ENCODE assay signal across 19 cellular contexts in genomic region chr3:55884491-55885285, GRCh38.
A peak's percentile ranks its signal among the peaks of the same experiment; 100 is the strongest.
DNase-seq lines count a peak whose midpoint lies in the region; ATAC-seq and TF ChIP-seq lines count a peak whose summit lies in the region.
"Had no signal": no experiment of that assay in that cellular context is flagged by ENCODE, and none has a peak within 500 bp of the region (broad histone marks: within the 10 kb centered on the region; RNA-seq: fewer than 3 reads in every experiment).

No MANE protein-coding gene starts in this region.

- no peaks in the 10 kb centered on the region for H3K27me3 Mint-ChIP-seq in chondrocyte (ENCODE audit: low read depth)
- H3K27me3 Mint-ChIP-seq: B cell had no signal

- H3K27me3 ChIP-seq in foreskin keratinocyte (no peaks in the 10 kb centered on the region), thyroid gland (no peaks in the 10 kb centered on the region)
- H3K27me3 ChIP-seq: SJCRH30 had no signal

- H3K27ac ChIP-seq in foreskin keratinocyte (peak overlapping the region; percentile 82), thyroid gland (peak overlapping the region in 2 of 3 donors; percentile 64 to 71)
- H3K27ac ChIP-seq: KMS-11, SJCRH30 had no signal

- intact Hi-C loops in thyroid gland (cut with DNase I), result no loop called here

- TF ChIP-seq CTCF in foreskin keratinocyte (conservative IDR thresholded peaks at IDR 0.05) (no peak), thyroid gland (IDR thresholded peaks at IDR 0.05) (no peak), chondrocyte (IDR thresholded peaks at IDR 0.05) (no peak)

- H3K4me1 Mint-ChIP-seq in chondrocyte (ENCODE audit: low read depth), result peaks cover 14% of the 10 kb centered on the region
- H3K4me1 Mint-ChIP-seq: B cell had no signal

- H3K36me3 Mint-ChIP-seq in chondrocyte (ENCODE audit: low read depth), result no peaks in the 10 kb centered on the region

- H3K4me1 ChIP-seq in foreskin keratinocyte, result peaks cover 23% of the 10 kb centered on the region
- peaks cover 29 to 31% of the 10 kb centered on the region in 2 donors for H3K4me1 ChIP-seq in thyroid gland

- no peak for TF ChIP-seq POLR2A in thyroid gland (IDR thresholded peaks at IDR 0.05)

- H3K36me3 ChIP-seq in thyroid gland, result no peaks in the 10 kb centered on the region
- H3K36me3 ChIP-seq: SJCRH30 had no signal

- no peak overlapping the region for H3K4me3 Mint-ChIP-seq in chondrocyte (ENCODE audit: unreplicated experiment)
- H3K4me3 Mint-ChIP-seq: B cell; CD4-positive, alpha-beta T cell had no signal

- peak; percentile 83 for ATAC-seq in foreskin keratinocyte
- no peak for ATAC-seq in GM19324 (IDR thresholded peaks at IDR 0.05; ENCODE audit: low FRiP score, unreplicated experiment)

- H3K4me3 ChIP-seq in thyroid gland (replicated peaks in 1 of 3), result no peak overlapping the region
- H3K4me3 ChIP-seq: SJCRH30 had no signal

- H3K9me3 ChIP-seq in thyroid gland, result no peaks in the 10 kb centered on the region

- H3K9me3 Mint-ChIP-seq in chondrocyte (ENCODE audit: low read depth), result no peaks in the 10 kb centered on the region
- H3K9me3 Mint-ChIP-seq: CD4-positive, alpha-beta T cell had no signal

- H3K27ac Mint-ChIP-seq in chondrocyte (ENCODE audit: unreplicated experiment), result no peak overlapping the region
- H3K27ac Mint-ChIP-seq: B cell; CD4-positive, alpha-beta T cell had no signal

- DNase-seq in NCI-H226, result peak; percentile 49
- peak; percentile 68 for DNase-seq in amniotic epithelial cell (ENCODE audit: low read depth)
- DNase-seq in foreskin keratinocyte, result peak; percentile 66 to 86
- no peak for DNase-seq in thyroid gland
- DNase-seq in chondrocyte (ENCODE audit: low spot score), result no peak
- DNase-seq in NCI-H2081 (lab: John Stamatoyannopoulos, UW), result no peak
- DNase-seq: ACHN; CD4-positive, alpha-beta T cell; DMS79; MM.1S; NCI-H1105; NCI-H187; NCI-H2171 treated with DMSO at 0.1 percent for 48 hours; NCI-H510A; NCI-H82 had no signal

- WGBS in thyroid gland, 2 donors, result 41 to 42% methylated on average over 2 of the region's 2 CpGs

Comparison
In these comparisons a context has a peak if more than half of its experiments do, and no peak if none do; other contexts are left out.
1. DNase-seq: peak in NCI-H226 (single experiment), amniotic epithelial cell (single experiment) and foreskin keratinocyte (2 of 2); none in thyroid gland (0 of 2), chondrocyte (single experiment) and NCI-H2081 (0 of 2).